Comparison of ENCODE assay signal across 1 cellular context in the genomic region with DNA sequence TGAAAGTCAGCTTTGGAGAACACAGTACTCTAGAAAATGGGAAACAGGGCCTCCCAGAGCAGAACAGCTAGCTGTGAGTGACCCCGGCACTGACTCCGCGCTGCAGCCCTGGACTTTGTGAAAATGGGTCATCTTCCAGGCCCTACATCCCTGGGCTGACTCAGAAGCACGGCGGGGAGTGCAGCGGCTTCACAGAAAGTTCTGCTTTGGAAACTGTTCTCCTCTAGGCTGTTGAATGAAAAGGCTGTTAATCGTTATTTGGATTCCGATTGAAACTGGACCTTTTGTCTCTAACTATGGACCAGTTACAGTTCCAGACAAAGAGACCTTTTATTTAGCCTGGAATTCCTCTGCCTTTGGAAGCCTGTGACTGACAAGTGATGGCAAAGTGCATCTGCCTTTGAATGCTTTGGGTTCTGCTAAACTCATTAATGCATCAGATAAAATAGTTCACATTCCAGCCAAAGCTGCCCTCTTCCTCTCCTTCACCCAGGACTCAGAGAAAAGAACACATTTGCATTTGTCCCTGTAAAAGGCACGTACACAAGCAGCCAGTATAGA.
TF ChIP-seq lines count a peak whose summit lies in the region.

No MANE protein-coding gene starts in this region.

TF ChIP-seq in HepG2, 621 proteins besides CTCF, POLR2A, EP300 and RAD21 (continued from another document and continues in another):
- TF ChIP-seq, protein P1, sequence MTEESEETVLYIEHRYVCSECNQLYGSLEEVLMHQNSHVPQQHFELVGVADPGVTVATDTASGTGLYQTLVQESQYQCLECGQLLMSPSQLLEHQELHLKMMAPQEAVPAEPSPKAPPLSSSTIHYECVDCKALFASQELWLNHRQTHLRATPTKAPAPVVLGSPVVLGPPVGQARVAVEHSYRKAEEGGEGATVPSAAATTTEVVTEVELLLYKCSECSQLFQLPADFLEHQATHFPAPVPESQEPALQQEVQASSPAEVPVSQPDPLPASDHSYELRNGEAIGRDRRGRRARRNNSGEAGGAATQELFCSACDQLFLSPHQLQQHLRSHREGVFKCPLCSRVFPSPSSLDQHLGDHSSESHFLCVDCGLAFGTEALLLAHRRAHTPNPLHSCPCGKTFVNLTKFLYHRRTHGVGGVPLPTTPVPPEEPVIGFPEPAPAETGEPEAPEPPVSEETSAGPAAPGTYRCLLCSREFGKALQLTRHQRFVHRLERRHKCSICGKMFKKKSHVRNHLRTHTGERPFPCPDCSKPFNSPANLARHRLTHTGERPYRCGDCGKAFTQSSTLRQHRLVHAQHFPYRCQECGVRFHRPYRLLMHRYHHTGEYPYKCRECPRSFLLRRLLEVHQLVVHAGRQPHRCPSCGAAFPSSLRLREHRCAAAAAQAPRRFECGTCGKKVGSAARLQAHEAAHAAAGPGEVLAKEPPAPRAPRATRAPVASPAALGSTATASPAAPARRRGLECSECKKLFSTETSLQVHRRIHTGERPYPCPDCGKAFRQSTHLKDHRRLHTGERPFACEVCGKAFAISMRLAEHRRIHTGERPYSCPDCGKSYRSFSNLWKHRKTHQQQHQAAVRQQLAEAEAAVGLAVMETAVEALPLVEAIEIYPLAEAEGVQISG (CRISPR knock-in tag; IDR thresholded peaks at IDR 0.05) = peak; percentile 30; the same call in 1 of the 2 replicates
- TF ChIP-seq, protein P2, sequence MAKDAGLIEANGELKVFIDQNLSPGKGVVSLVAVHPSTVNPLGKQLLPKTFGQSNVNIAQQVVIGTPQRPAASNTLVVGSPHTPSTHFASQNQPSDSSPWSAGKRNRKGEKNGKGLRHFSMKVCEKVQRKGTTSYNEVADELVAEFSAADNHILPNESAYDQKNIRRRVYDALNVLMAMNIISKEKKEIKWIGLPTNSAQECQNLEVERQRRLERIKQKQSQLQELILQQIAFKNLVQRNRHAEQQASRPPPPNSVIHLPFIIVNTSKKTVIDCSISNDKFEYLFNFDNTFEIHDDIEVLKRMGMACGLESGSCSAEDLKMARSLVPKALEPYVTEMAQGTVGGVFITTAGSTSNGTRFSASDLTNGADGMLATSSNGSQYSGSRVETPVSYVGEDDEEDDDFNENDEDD (CRISPR knock-in tag; IDR thresholded peaks at IDR 0.05; ENCODE audit: borderline replicate concordance) = peak; percentile 30; the same call in 1 of the 2 replicates
- TF ChIP-seq REL (CRISPR knock-in tag; conservative IDR thresholded peaks at IDR 0.05) (no peak), ZNF788 (CRISPR knock-in tag; IDR thresholded peaks at IDR 0.05; ENCODE audit: borderline replicate concordance) (peak; percentile 60; the same call in 1 of the 2 replicates), ZSCAN30 (CRISPR knock-in tag; IDR thresholded peaks at IDR 0.05) (no peak), NFE2L1 (CRISPR knock-in tag; IDR thresholded peaks at IDR 0.05; ENCODE audit: borderline replicate concordance) (no peak), SNRNP70 (IDR thresholded peaks at IDR 0.05; ENCODE audit: low read depth, low read length) (no peak), FOSL1 (CRISPR knock-in tag; IDR thresholded peaks at IDR 0.05; ENCODE audit: borderline replicate concordance) (no peak; the same call in 1 of the 2 replicates), RFXAP (CRISPR knock-in tag; IDR thresholded peaks at IDR 0.05; ENCODE audit: borderline replicate concordance) (no peak), ZNF569 (CRISPR knock-in tag; IDR thresholded peaks at IDR 0.05; ENCODE audit: borderline replicate concordance) (no peak), ZNF329 (CRISPR knock-in tag; IDR thresholded peaks at IDR 0.05; ENCODE audit: low read depth) (no peak), U2AF2 (IDR thresholded peaks at IDR 0.05; ENCODE audit: low read depth, low read length) (no peak), ZNF225 (CRISPR knock-in tag; IDR thresholded peaks at IDR 0.05) (no peak), NR1H2 (CRISPR knock-in tag; IDR thresholded peaks at IDR 0.05; ENCODE audit: borderline replicate concordance, low read depth) (no peak), ZKSCAN5 (CRISPR knock-in tag; IDR thresholded peaks at IDR 0.05) (no peak), SCMH1 (CRISPR knock-in tag; IDR thresholded peaks at IDR 0.05; ENCODE audit: borderline replicate concordance) (no peak), ZBTB1 (CRISPR knock-in tag; IDR thresholded peaks at IDR 0.05; ENCODE audit: borderline replicate concordance) (no peak), ZNF564 (CRISPR knock-in tag; IDR thresholded peaks at IDR 0.05) (0 out of 2 replicates have a peak, but pooled peaks have one; percentile 48), ZNF335 (CRISPR knock-in tag; IDR thresholded peaks at IDR 0.05) (no peak), KLF6 (CRISPR knock-in tag; IDR thresholded peaks at IDR 0.05) (no peak), ZBTB7A (CRISPR knock-in tag; IDR thresholded peaks at IDR 0.05) (no peak), MED8 (CRISPR knock-in tag; IDR thresholded peaks at IDR 0.05; ENCODE audit: insufficient replicate concordance) (no peak), MBNL3 (CRISPR knock-in tag; conservative IDR thresholded peaks at IDR 0.05) (no peak), GABPB1 (CRISPR knock-in tag; IDR thresholded peaks at IDR 0.05) (no peak), ZNF550 (CRISPR knock-in tag; IDR thresholded peaks at IDR 0.05; ENCODE audit: borderline replicate concordance) (no peak), TARDBP (CRISPR knock-in tag; IDR thresholded peaks at IDR 0.05) (peak; percentile 56; the same call in 1 of the 2 replicates), ATF7 (IDR thresholded peaks at IDR 0.05) (no peak), ATF7 (CRISPR knock-in tag; IDR thresholded peaks at IDR 0.05) (no peak), SRF (IDR thresholded peaks at IDR 0.05; ENCODE audit: low read depth, low read length) (no peak), ISL2 (CRISPR knock-in tag; IDR thresholded peaks at IDR 0.05) (peak; percentile 71), ZNF83 (CRISPR knock-in tag; IDR thresholded peaks at IDR 0.05; ENCODE audit: borderline replicate concordance) (no peak), ZNF841 (CRISPR knock-in tag; IDR thresholded peaks at IDR 0.05; ENCODE audit: borderline replicate concordance) (no peak), PHF20 (CRISPR knock-in tag; IDR thresholded peaks at IDR 0.05) (no peak), NFKB2 (CRISPR knock-in tag; IDR thresholded peaks at IDR 0.05; ENCODE audit: borderline replicate concordance) (no peak), TAF1 (CRISPR knock-in tag; IDR thresholded peaks at IDR 0.05) (no peak)
- TF ChIP-seq, protein P3, sequence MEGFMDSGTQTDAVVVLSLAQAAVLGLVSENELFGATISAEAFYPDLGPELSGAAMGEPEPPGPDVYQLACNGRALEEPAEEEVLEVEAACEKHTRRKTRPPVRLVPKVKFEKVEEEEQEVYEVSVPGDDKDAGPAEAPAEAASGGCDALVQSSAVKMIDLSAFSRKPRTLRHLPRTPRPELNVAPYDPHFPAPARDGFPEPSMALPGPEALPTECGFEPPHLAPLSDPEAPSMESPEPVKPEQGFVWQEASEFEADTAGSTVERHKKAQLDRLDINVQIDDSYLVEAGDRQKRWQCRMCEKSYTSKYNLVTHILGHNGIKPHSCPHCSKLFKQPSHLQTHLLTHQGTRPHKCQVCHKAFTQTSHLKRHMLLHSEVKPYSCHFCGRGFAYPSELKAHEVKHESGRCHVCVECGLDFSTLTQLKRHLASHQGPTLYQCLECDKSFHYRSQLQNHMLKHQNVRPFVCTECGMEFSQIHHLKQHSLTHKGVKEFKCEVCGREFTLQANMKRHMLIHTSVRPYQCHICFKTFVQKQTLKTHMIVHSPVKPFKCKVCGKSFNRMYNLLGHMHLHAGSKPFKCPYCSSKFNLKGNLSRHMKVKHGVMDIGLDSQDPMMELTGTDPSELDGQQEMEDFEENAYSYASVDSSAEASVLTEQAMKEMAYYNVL (CRISPR knock-in tag; IDR thresholded peaks at IDR 0.05; ENCODE audit: borderline replicate concordance) = peak; percentile 31; the same call in 1 of the 2 replicates
- TF ChIP-seq, protein P4, sequence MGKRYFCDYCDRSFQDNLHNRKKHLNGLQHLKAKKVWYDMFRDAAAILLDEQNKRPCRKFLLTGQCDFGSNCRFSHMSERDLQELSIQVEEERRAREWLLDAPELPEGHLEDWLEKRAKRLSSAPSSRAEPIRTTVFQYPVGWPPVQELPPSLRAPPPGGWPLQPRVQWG (CRISPR knock-in tag; IDR thresholded peaks at IDR 0.05; ENCODE audit: borderline replicate concordance, low read depth) = no peak
- TF ChIP-seq, protein P5, sequence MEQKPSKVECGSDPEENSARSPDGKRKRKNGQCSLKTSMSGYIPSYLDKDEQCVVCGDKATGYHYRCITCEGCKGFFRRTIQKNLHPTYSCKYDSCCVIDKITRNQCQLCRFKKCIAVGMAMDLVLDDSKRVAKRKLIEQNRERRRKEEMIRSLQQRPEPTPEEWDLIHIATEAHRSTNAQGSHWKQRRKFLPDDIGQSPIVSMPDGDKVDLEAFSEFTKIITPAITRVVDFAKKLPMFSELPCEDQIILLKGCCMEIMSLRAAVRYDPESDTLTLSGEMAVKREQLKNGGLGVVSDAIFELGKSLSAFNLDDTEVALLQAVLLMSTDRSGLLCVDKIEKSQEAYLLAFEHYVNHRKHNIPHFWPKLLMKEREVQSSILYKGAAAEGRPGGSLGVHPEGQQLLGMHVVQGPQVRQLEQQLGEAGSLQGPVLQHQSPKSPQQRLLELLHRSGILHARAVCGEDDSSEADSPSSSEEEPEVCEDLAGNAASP (CRISPR knock-in tag; IDR thresholded peaks at IDR 0.05; ENCODE audit: borderline replicate concordance) = peak; percentile 10; the same call in 1 of the 2 replicates
- TF ChIP-seq, protein P6, sequence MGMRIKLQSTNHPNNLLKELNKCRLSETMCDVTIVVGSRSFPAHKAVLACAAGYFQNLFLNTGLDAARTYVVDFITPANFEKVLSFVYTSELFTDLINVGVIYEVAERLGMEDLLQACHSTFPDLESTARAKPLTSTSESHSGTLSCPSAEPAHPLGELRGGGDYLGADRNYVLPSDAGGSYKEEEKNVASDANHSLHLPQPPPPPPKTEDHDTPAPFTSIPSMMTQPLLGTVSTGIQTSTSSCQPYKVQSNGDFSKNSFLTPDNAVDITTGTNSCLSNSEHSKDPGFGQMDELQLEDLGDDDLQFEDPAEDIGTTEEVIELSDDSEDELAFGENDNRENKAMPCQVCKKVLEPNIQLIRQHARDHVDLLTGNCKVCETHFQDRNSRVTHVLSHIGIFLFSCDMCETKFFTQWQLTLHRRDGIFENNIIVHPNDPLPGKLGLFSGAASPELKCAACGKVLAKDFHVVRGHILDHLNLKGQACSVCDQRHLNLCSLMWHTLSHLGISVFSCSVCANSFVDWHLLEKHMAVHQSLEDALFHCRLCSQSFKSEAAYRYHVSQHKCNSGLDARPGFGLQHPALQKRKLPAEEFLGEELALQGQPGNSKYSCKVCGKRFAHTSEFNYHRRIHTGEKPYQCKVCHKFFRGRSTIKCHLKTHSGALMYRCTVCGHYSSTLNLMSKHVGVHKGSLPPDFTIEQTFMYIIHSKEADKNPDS (CRISPR knock-in tag; IDR thresholded peaks at IDR 0.05) = no peak
- TF ChIP-seq, protein P7, sequence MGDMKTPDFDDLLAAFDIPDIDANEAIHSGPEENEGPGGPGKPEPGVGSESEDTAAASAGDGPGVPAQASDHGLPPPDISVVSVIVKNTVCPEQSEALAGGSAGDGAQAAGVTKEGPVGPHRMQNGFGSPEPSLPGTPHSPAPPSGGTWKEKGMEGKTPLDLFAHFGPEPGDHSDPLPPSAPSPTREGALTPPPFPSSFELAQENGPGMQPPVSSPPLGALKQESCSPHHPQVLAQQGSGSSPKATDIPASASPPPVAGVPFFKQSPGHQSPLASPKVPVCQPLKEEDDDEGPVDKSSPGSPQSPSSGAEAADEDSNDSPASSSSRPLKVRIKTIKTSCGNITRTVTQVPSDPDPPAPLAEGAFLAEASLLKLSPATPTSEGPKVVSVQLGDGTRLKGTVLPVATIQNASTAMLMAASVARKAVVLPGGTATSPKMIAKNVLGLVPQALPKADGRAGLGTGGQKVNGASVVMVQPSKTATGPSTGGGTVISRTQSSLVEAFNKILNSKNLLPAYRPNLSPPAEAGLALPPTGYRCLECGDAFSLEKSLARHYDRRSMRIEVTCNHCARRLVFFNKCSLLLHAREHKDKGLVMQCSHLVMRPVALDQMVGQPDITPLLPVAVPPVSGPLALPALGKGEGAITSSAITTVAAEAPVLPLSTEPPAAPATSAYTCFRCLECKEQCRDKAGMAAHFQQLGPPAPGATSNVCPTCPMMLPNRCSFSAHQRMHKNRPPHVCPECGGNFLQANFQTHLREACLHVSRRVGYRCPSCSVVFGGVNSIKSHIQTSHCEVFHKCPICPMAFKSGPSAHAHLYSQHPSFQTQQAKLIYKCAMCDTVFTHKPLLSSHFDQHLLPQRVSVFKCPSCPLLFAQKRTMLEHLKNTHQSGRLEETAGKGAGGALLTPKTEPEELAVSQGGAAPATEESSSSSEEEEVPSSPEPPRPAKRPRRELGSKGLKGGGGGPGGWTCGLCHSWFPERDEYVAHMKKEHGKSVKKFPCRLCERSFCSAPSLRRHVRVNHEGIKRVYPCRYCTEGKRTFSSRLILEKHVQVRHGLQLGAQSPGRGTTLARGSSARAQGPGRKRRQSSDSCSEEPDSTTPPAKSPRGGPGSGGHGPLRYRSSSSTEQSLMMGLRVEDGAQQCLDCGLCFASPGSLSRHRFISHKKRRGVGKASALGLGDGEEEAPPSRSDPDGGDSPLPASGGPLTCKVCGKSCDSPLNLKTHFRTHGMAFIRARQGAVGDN (CRISPR knock-in tag; IDR thresholded peaks at IDR 0.05) = peak; percentile 83
- TF ChIP-seq, protein P8, sequence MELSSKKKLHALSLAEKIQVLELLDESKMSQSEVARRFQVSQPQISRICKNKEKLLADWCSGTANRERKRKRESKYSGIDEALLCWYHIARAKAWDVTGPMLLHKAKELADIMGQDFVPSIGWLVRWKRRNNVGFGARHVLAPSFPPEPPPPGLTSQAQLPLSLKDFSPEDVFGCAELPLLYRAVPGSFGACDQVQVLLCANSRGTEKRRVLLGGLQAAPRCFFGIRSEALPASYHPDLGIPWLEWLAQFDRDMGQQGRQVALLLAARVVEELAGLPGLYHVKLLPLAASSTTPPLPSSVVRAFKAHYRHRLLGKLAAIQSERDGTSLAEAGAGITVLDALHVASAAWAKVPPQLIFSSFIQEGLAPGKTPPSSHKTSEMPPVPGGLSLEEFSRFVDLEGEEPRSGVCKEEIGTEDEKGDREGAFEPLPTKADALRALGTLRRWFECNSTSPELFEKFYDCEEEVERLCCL (CRISPR knock-in tag; IDR thresholded peaks at IDR 0.05; ENCODE audit: borderline replicate concordance) = no peak
- TF ChIP-seq, protein P9, sequence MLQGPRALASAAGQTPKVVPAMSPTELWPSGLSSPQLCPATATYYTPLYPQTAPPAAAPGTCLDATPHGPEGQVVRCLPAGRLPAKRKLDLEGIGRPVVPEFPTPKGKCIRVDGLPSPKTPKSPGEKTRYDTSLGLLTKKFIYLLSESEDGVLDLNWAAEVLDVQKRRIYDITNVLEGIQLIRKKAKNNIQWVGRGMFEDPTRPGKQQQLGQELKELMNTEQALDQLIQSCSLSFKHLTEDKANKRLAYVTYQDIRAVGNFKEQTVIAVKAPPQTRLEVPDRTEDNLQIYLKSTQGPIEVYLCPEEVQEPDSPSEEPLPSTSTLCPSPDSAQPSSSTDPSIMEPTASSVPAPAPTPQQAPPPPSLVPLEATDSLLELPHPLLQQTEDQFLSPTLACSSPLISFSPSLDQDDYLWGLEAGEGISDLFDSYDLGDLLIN (CRISPR knock-in tag; IDR thresholded peaks at IDR 0.05; ENCODE audit: borderline replicate concordance) = no peak
- TF ChIP-seq, protein P10, sequence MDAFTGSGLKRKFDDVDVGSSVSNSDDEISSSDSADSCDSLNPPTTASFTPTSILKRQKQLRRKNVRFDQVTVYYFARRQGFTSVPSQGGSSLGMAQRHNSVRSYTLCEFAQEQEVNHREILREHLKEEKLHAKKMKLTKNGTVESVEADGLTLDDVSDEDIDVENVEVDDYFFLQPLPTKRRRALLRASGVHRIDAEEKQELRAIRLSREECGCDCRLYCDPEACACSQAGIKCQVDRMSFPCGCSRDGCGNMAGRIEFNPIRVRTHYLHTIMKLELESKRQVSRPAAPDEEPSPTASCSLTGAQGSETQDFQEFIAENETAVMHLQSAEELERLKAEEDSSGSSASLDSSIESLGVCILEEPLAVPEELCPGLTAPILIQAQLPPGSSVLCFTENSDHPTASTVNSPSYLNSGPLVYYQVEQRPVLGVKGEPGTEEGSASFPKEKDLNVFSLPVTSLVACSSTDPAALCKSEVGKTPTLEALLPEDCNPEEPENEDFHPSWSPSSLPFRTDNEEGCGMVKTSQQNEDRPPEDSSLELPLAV (CRISPR knock-in tag; conservative IDR thresholded peaks at IDR 0.05; ENCODE audit: low read depth) = no peak
